Comparison of ENCODE assay signal across 1 cellular context in genomic region chr21:34526618-34527290, GRCh38.
A peak's percentile ranks its signal among the peaks of the same experiment; 100 is the strongest.
TF ChIP-seq lines count a peak whose summit lies in the region.

No MANE protein-coding gene starts in this region.

TF ChIP-seq in HEK293, 187 proteins besides CTCF, POLR2A, EP300 and RAD21 (continued from another document and continues in another):
- peak; percentile 74 for TF ChIP-seq TSHZ1 (tag by site-specific recombination; IDR thresholded peaks at IDR 0.05; ENCODE audit: borderline replicate concordance)
- peak; percentile 98 for TF ChIP-seq ZNF629 (tag by site-specific recombination; IDR thresholded peaks at IDR 0.05)
- peak; percentile 66 for TF ChIP-seq HIC1 (tag by site-specific recombination; IDR thresholded peaks at IDR 0.05)
- TF ChIP-seq ZEB2 (tag by site-specific recombination; IDR thresholded peaks at IDR 0.05): peak; percentile 89
- no peak for TF ChIP-seq ZNF670 (tag by site-specific recombination; IDR thresholded peaks at IDR 0.05; ENCODE audit: low read depth)
- TF ChIP-seq PRDM10 (tag by site-specific recombination; IDR thresholded peaks at IDR 0.05): peak; percentile 72
- peak; percentile 68; the same call in 1 of the 2 replicates for TF ChIP-seq ZNF10 (tag by site-specific recombination; IDR thresholded peaks at IDR 0.05)
- peak; percentile 90 for TF ChIP-seq IKZF3 (tag by site-specific recombination; IDR thresholded peaks at IDR 0.05)
- peak; percentile 92 for TF ChIP-seq ZNF366 (tag by site-specific recombination; conservative IDR thresholded peaks at IDR 0.05)
- no peak for TF ChIP-seq GLIS2 (tag by site-specific recombination; IDR thresholded peaks at IDR 0.05)
- TF ChIP-seq PRDM4 (tag by site-specific recombination; IDR thresholded peaks at IDR 0.05): peak; percentile 64; the same call in 1 of the 2 replicates
- peak; percentile 100 for TF ChIP-seq INSM2 (tag by site-specific recombination; IDR thresholded peaks at IDR 0.05)
- TF ChIP-seq GLIS1 (tag by site-specific recombination; IDR thresholded peaks at IDR 0.05): peak; percentile 56; the same call in 1 of the 2 replicates
- peak; percentile 68 for TF ChIP-seq ZXDB (tag by site-specific recombination; IDR thresholded peaks at IDR 0.05)
- peak; percentile 100 for TF ChIP-seq ZNF362 (tag by site-specific recombination; IDR thresholded peaks at IDR 0.05)
- TF ChIP-seq ZNF692 (tag by site-specific recombination; IDR thresholded peaks at IDR 0.05): peak; percentile 90
- TF ChIP-seq ZNF223 (tag by site-specific recombination; IDR thresholded peaks at IDR 0.05): peak; percentile 96
- peak; percentile 25; the same call in 1 of the 2 replicates for TF ChIP-seq ZNF518A (tag by site-specific recombination; conservative IDR thresholded peaks at IDR 0.05; ENCODE audit: low read depth)
- no peak for TF ChIP-seq ZNF701 (tag by site-specific recombination; IDR thresholded peaks at IDR 0.05)
- peak; percentile 76 for TF ChIP-seq ZNF558 (tag by site-specific recombination; IDR thresholded peaks at IDR 0.05)
- TF ChIP-seq PRDM1 (tag by site-specific recombination; IDR thresholded peaks at IDR 0.05): peak; percentile 93
- no peak for TF ChIP-seq ZNF121 (tag by site-specific recombination; IDR thresholded peaks at IDR 0.05)
- peak; percentile 80 for TF ChIP-seq KLF8 (tag by site-specific recombination; IDR thresholded peaks at IDR 0.05)
- TF ChIP-seq SP7 (tag by site-specific recombination; IDR thresholded peaks at IDR 0.05): peak; percentile 96
- 0 out of 2 replicates have a peak, but pooled peaks have one; percentile 28 for TF ChIP-seq ZFHX2 (tag by site-specific recombination; conservative IDR thresholded peaks at IDR 0.05)
- no peak for TF ChIP-seq ZNF626 (tag by site-specific recombination; IDR thresholded peaks at IDR 0.05)
- peak; percentile 36; the same call in 1 of the 2 replicates for TF ChIP-seq SP3 (tag by site-specific recombination; IDR thresholded peaks at IDR 0.05)
